8 cellular contexts compared by ENCODE assay signal in genomic region chr17:52170963-52171572, GRCh38. TPM values are rescaled to one million over a fixed set of nuclear protein-coding genes. Genes with fewer than 3 reads are reported as not detected.
A peak's percentile ranks its signal among the peaks of the same experiment; 100 is the strongest.
DNase-seq lines count a peak whose midpoint lies in the region; ATAC-seq, FAIRE-seq and TF ChIP-seq lines count a peak whose summit lies in the region.

No MANE protein-coding gene starts in this region.

- H2BK12ac ChIP-seq in H1 (ENCODE audit: low read depth, low read length) = no peak overlapping the region

- no peak overlapping the region for H2BK120ac ChIP-seq in H1 (replicated peaks; ENCODE audit: low read depth, low read length)

- TF ChIP-seq EP300 in SK-N-SH (IDR thresholded peaks at IDR 0.05; ENCODE audit: borderline replicate concordance in 1 of 2, low read depth in 1 of 2, low read length in 1 of 2) = no peak
- TF ChIP-seq EP300 in H1 (IDR thresholded peaks at IDR 0.05; ENCODE audit: borderline replicate concordance in 1 of 2, low read depth in 2 of 2, low read length in 2 of 2) = no peak
- no peak for TF ChIP-seq EP300 in stomach (IDR thresholded peaks at IDR 0.05)

- DNase-seq in SK-N-SH = peak; percentile 59
- DNase-seq in NCI-H345 (lab: John Stamatoyannopoulos, UW) = peak; percentile 61
- DNase-seq in H1 (ENCODE audit: low read depth in 1 of 2, low spot score in 2 of 2) = no peak
- peak; percentile 67 for DNase-seq in stomach
- DNase-seq in putamen (ENCODE audit: low spot score) = no peak

- no peak overlapping the region for H2AK5ac ChIP-seq in H1 (ENCODE audit: low read depth, low read length)

- H3K23ac ChIP-seq in H1 (ENCODE audit: insufficient read length) = no peak overlapping the region

- TF ChIP-seq POLR2A in H1 (IDR thresholded peaks at IDR 0.05; ENCODE audit: control extremely low read depth in 1 of 2, low read depth in 2 of 2, low read length in 2 of 2) = no peak
- no peak for TF ChIP-seq POLR2A in stomach (IDR thresholded peaks at IDR 0.05)

- H3K27ac ChIP-seq in SK-N-SH (ENCODE audit: low read depth in 2 of 2, low read length in 1 of 2) (no peak overlapping the region), H1 (ENCODE audit: low read depth, low read length) (no peak overlapping the region), stomach (no peak overlapping the region)

- no peak overlapping the region for H4K91ac ChIP-seq in H1 (replicated peaks; ENCODE audit: insufficient read length, low read length)

- POLR2A ChIA-PET in SK-N-SH (lab: Yijun Ruan, JAX) = no interaction called here
- POLR2A ChIA-PET in H1 (lab: Charles Lee; ENCODE audit: partially characterized antibody) = no interaction called here

- H2BK15ac ChIP-seq in H1 (ENCODE audit: low read length) = no peak overlapping the region

- no peaks in the 10 kb centered on the region for H4K20me1 ChIP-seq in SK-N-SH (ENCODE audit: insufficient read depth)
- no peaks in the 10 kb centered on the region for H4K20me1 ChIP-seq in H1 (replicated peaks in 1 of 2; ENCODE audit: control insufficient read depth in 1 of 2, insufficient read depth in 2 of 2, low read length in 2 of 2)

- no peaks in the 10 kb centered on the region for H3K79me1 ChIP-seq in H1 (ENCODE audit: low read depth, low read length)

- no peak overlapping the region for H4K5ac ChIP-seq in H1 (ENCODE audit: insufficient read length, low read depth, low read length)

- H3K14ac ChIP-seq in H1 (ENCODE audit: insufficient read length) = no peak overlapping the region

- H3K4me3 ChIP-seq in SK-N-SH (ENCODE audit: low read depth in 2 of 2, low read length in 1 of 2) (0 out of 4 replicates have a peak overlapping the region, but pooled peaks of 1 of the 2 experiments have one; percentile 12), H1 (ENCODE audit: extremely low read depth in 1 of 4, insufficient read depth in 2 of 4, low read depth in 3 of 4, low read length in 4 of 4) (no peak overlapping the region), stomach (no peak overlapping the region)

- no peak overlapping the region for H3K4ac ChIP-seq in H1 (replicated peaks; ENCODE audit: insufficient read length, low read depth, low read length)

- H3K9ac ChIP-seq in SK-N-SH (no peak overlapping the region), H1 (replicated peaks in 1 of 4; ENCODE audit: extremely low read depth in 1 of 4, low read depth in 3 of 4, low read length in 3 of 4) (no peak overlapping the region)

- H3K23me2 ChIP-seq in H1 (ENCODE audit: low read depth, low read length) = no peaks in the 10 kb centered on the region

- no peaks in the 10 kb centered on the region for H3K4me1 ChIP-seq in SK-N-SH (ENCODE audit: control insufficient read depth in 1 of 2, insufficient read depth in 2 of 2, low read depth in 1 of 2, low read length in 1 of 2)
- H3K4me1 ChIP-seq in H1 (replicated peaks in 1 of 4; ENCODE audit: control insufficient read depth in 3 of 4, insufficient read depth in 4 of 4, low read length in 3 of 4) = no peaks in the 10 kb centered on the region
- no peaks in the 10 kb centered on the region for H3K4me1 ChIP-seq in stomach

- TF ChIP-seq CTCF in SK-N-SH (IDR thresholded peaks at IDR 0.05) (peak; percentile 67), H1 (IDR thresholded peaks at IDR 0.05; ENCODE audit: control extremely low read depth in 1 of 3, insufficient read depth in 1 of 3, low read depth in 1 of 3, low read length in 3 of 3) (peak; percentile 16 to 72 (median 66)), stomach (IDR thresholded peaks at IDR 0.05) (peak in 5 of 7 experiments; percentile 37 to 53 (median 51))

- H2BK5ac ChIP-seq in H1 (ENCODE audit: low read depth, low read length) = no peak overlapping the region

- TF ChIP-seq RAD21 in SK-N-SH (IDR thresholded peaks at IDR 0.05; ENCODE audit: low read length) = peak; percentile 87
- TF ChIP-seq RAD21 in H1 (IDR thresholded peaks at IDR 0.05 in 1 of 2, conservative IDR thresholded peaks at IDR 0.05 in 1 of 2; ENCODE audit: low read depth in 2 of 2, low read length in 2 of 2) = peak; percentile 76 to 79

- CTCF ChIA-PET in SK-N-SH (lab: Yijun Ruan, JAX) = interaction anchor here (0.6 to 2.9 kb wide), 30 partner anchors 9 to 978 kb away, joined by 3 to 39 read pairs (median 4); partner anchors contain the start of gene CA10
- CTCF ChIA-PET in H1 (lab: Charles Lee; ENCODE audit: partially characterized antibody) = interaction anchor here (0.7 to 4.0 kb wide), 25 partner anchors 8 to 407 kb away, joined by 3 to 20 read pairs (median 4); partner anchors contain the start of gene CA10

- WGBS in SK-N-SH (ENCODE audit: low lambda C conversion rate) = 15% methylated on average over 1 of the region's 1 CpG
- 88% methylated on average over 1 of the region's 1 CpG; no CpG with 5 or more reads in 1 of the 2 experiments for WGBS in H1 (ENCODE audit: extremely low coverage in 1 of 2, insufficient coverage in 1 of 2, insufficient read length in 1 of 2, insufficient replicate concordance in 2 of 2, low coverage in 1 of 2, low lambda C conversion rate in 2 of 2, missing lambda C conversion rate in 1 of 2), 2 experiments
- WGBS in stomach, 5 donors = 44 to 75% (median 67%) methylated on average over 1 of the region's 1 CpG

- H3F3A ChIP-seq in SK-N-SH (replicated peaks; ENCODE audit: insufficient read depth) = no peaks in the 10 kb centered on the region

- H3K27me3 ChIP-seq in SK-N-SH (ENCODE audit: insufficient read depth) = no peaks in the 10 kb centered on the region
- H3K27me3 ChIP-seq in H1 (replicated peaks in 1 of 4; ENCODE audit: control insufficient read depth in 3 of 4, extremely low read depth in 1 of 4, insufficient read depth in 3 of 4, low read length in 3 of 4) = no peaks in the 10 kb centered on the region
- no peaks in the 10 kb centered on the region for H3K27me3 ChIP-seq in stomach

- H3K18ac ChIP-seq in H1 (ENCODE audit: extremely low read depth, low read length) = no peak overlapping the region

- FAIRE-seq in H1 (lab: Jason Lieb, UNC) = peak; percentile 82

- no peaks in the 10 kb centered on the region for H3K36me3 ChIP-seq in SK-N-SH (replicated peaks in 1 of 2; ENCODE audit: control insufficient read depth in 1 of 2, insufficient read depth in 2 of 2, low read length in 1 of 2)
- no peaks in the 10 kb centered on the region for H3K36me3 ChIP-seq in H1 (ENCODE audit: control insufficient read depth in 2 of 4, insufficient read depth in 4 of 4, low read length in 3 of 4)
- no peaks in the 10 kb centered on the region for H3K36me3 ChIP-seq in stomach

- intact Hi-C loops in stomach (cut with DNase I; ENCODE audit: low total_unique reads) = no loop called here

- H3K9me2 ChIP-seq in SK-N-SH = no peaks in the 10 kb centered on the region

- no peak overlapping the region for H3K56ac ChIP-seq in H1 (replicated peaks; ENCODE audit: insufficient read length, low read depth, low read length)

- no peak overlapping the region for H3K4me2 ChIP-seq in SK-N-SH
- H3K4me2 ChIP-seq in H1 (ENCODE audit: insufficient read depth in 1 of 2, low read depth in 2 of 2, low read length in 2 of 2) = no peak overlapping the region

- H3K79me2 ChIP-seq in SK-N-SH (ENCODE audit: insufficient read depth) = no peaks in the 10 kb centered on the region
- H3K79me2 ChIP-seq in H1 (ENCODE audit: control insufficient read depth in 1 of 2, insufficient read depth in 2 of 2, low read length in 2 of 2) = no peaks in the 10 kb centered on the region

- ATAC-seq in SK-N-SH treated with all-trans-retinoic acid at 6 μM for 48 hours (no peak), HG02885 (IDR thresholded peaks at IDR 0.05; ENCODE audit: poor library complexity, unreplicated experiment) (no peak), GM18498 (IDR thresholded peaks at IDR 0.05; ENCODE audit: unreplicated experiment) (no peak)

- no peak overlapping the region for H2BK20ac ChIP-seq in H1 (ENCODE audit: low read length)

- H3K9me3 ChIP-seq in SK-N-SH = no peaks in the 10 kb centered on the region
- no peaks in the 10 kb centered on the region for H3K9me3 ChIP-seq in H1 (ENCODE audit: insufficient read depth in 2 of 2, low read depth in 1 of 2, low read length in 1 of 2)
- no peaks in the 10 kb centered on the region for H3K9me3 ChIP-seq in stomach

- H2AFZ ChIP-seq in SK-N-SH (ENCODE audit: low read depth) (no peak overlapping the region), H1 (ENCODE audit: low read length) (no peak overlapping the region)

- H4K8ac ChIP-seq in H1 (ENCODE audit: extremely low read depth, insufficient read depth, low read length) = no peak overlapping the region

TF ChIP-seq in SK-N-SH treated with all-trans-retinoic acid at 6 μM for 48 hours, 23 proteins besides CTCF, POLR2A, EP300 and RAD21 (continues in another document):
- TF ChIP-seq TOX (CRISPR knock-in tag; IDR thresholded peaks at IDR 0.05; ENCODE audit: borderline replicate concordance) (no peak), ZNF565 (CRISPR knock-in tag; conservative IDR thresholded peaks at IDR 0.05; ENCODE audit: low read depth) (no peak), TCF4 (CRISPR knock-in tag; IDR thresholded peaks at IDR 0.05; ENCODE audit: borderline replicate concordance) (no peak)

TF ChIP-seq in H1, 55 proteins besides CTCF, POLR2A, EP300 and RAD21 (continues in another document):
- TF ChIP-seq MAFK (IDR thresholded peaks at IDR 0.05; ENCODE audit: low read depth, low read length) (no peak), POLR2AphosphoS5 (IDR thresholded peaks at IDR 0.05; ENCODE audit: low read depth, low read length) (no peak), RFX5 (IDR thresholded peaks at IDR 0.05; ENCODE audit: borderline replicate concordance, low read depth, low read length) (no peak), FOSL1 (IDR thresholded peaks at IDR 0.05; ENCODE audit: insufficient read depth, low read depth, low read length) (no peak), CBX8 (IDR thresholded peaks at IDR 0.05; ENCODE audit: borderline replicate concordance, low read depth, low read length) (no peak), HDAC6 (IDR thresholded peaks at IDR 0.05; ENCODE audit: low read depth, low read length) (no peak), TCF12 (IDR thresholded peaks at IDR 0.05; ENCODE audit: low read depth, low read length) (no peak), NRF1 (IDR thresholded peaks at IDR 0.05; ENCODE audit: low read depth, low read length) (no peak), ZNF274 (IDR thresholded peaks at IDR 0.05; ENCODE audit: borderline replicate concordance, extremely low read depth, low read length) (no peak)

RNA-seq across cellular contexts. Expression of gene CA10, which starts 12.6 kb away (rescaled TPM):
- polyA plus RNA-seq in SK-N-SH (2012; rRNA removed) = not detected in 2 replicates
- polyA plus RNA-seq in SK-N-SH (2012; cell fraction: cytosol; rRNA removed) = 0.03 and 0.04 TPM in 2 replicates
- polyA plus RNA-seq in SK-N-SH (2012; cell fraction: nucleus; rRNA removed) = not detected in 2 replicates
- 0.63 and 0.96 TPM in 2 replicates for total RNA-seq in H1 (2021; fragmentation: NEBNext Ultra II Directional; extraction: Animal tissue kit (Norgen Biotek cat#: 25700))
- polyA plus RNA-seq in H1 (2011; rRNA removed) = 0.60 and 0.75 TPM in 2 replicates
- polyA plus RNA-seq in H1 (2011; cell fraction: cytosol; rRNA removed) = 0.71 TPM
- 0.51 TPM for polyA plus RNA-seq in H1 (2011; cell fraction: nucleus; rRNA removed)
- polyA plus RNA-seq in H1 (2012, experiment 1 of 2) = 0.29 to 0.68 TPM (median 0.52 TPM) in 4 replicates
- 0.07 TPM for polyA plus RNA-seq in H1 (2012, experiment 2 of 2)
- polyA plus RNA-seq in H1 (2013, experiment 1 of 2) = 0.85 TPM
- 1.1 TPM for polyA plus RNA-seq in H1 (2013, experiment 2 of 2)
- polyA minus RNA-seq in H1 (2011; rRNA and poly(A)+ RNA removed) = 0.56 and 1.2 TPM in 2 replicates
- polyA minus RNA-seq in H1 (2011; cell fraction: cytosol; rRNA and poly(A)+ RNA removed) = 0.73 TPM
- 2.1 TPM for polyA minus RNA-seq in H1 (2011; cell fraction: nucleus; rRNA and poly(A)+ RNA removed)
- total RNA-seq in stomach = 1 to 10 TPM in 1 of 5 donors, not detected in 4; 1.3 TPM
- polyA plus RNA-seq in stomach = not detected

Comparison
In these comparisons a context has a peak if more than half of its experiments do, and no peak if none do; other contexts are left out.
1. DNase-seq: peak in SK-N-SH (single experiment), NCI-H345 (single experiment) and stomach (single experiment); none in H1 (0 of 2) and putamen (single experiment).
2. Of the 17 proteins assayed by ChIP-seq in both H1 and SK-N-SH: peak only in H1: none; only in SK-N-SH: none; in both: CTCF and RAD21; in neither: 15.
3. Peak in every context shown above with its lines, with median percentiles within 50 percentile points of each other: CTCF ChIP-seq.